ENCODE assay signal across 23 cellular contexts in genomic region chr1:30285461-30286050, GRCh38.
DNase-seq lines count a peak whose midpoint lies in the region; ATAC-seq and TF ChIP-seq lines count a peak whose summit lies in the region.
"Had no signal": no experiment of that assay in that cellular context is flagged by ENCODE, and none has a peak within 500 bp of the region (broad histone marks: within the 10 kb centered on the region; RNA-seq: fewer than 3 reads in every experiment).

No MANE protein-coding gene starts in this region.

- no peak overlapping the region for H2BK120ac ChIP-seq in neuronal stem cell (ENCODE audit: low read depth, low read length)

- H3K14ac ChIP-seq in neuronal stem cell (ENCODE audit: low read length), result no peak overlapping the region

- no peaks in the 10 kb centered on the region for H3K4me1 ChIP-seq in neuronal stem cell (ENCODE audit: control insufficient read depth in 2 of 2, insufficient read depth in 1 of 2, low read depth in 1 of 2, low read length in 2 of 2)
- H3K4me1 ChIP-seq: HAP-1 had no signal

- TF ChIP-seq CTCF in coronary artery (IDR thresholded peaks at IDR 0.05), result no peak

- no CpG with 5 or more reads among the region's 16 CpGs for WGBS in neuronal stem cell (ENCODE audit: extremely low coverage in 2 of 2, insufficient read length in 2 of 2, insufficient replicate concordance in 1 of 2), 2 donors

- H3K23ac ChIP-seq in neuronal stem cell (ENCODE audit: low read depth, low read length, poor library complexity), result no peak overlapping the region

- H3K27ac ChIP-seq in coronary artery (no peak overlapping the region), neuronal stem cell (replicated peaks; ENCODE audit: low read length) (no peak overlapping the region)
- H3K27ac ChIP-seq: PC-9, SJCRH30 had no signal

- peak overlapping the region; percentile 32 for H3K9ac ChIP-seq in neuronal stem cell (ENCODE audit: low read depth, low read length, poor library complexity)

- no peak for ATAC-seq in HG02970 (IDR thresholded peaks at IDR 0.05; ENCODE audit: low FRiP score, unreplicated experiment)
- ATAC-seq: Right ventricle myocardium inferior had no signal

- no peak overlapping the region for H3K4ac ChIP-seq in neuronal stem cell (ENCODE audit: low read length)

- H3K18ac ChIP-seq in neuronal stem cell (ENCODE audit: low read length), result no peak overlapping the region

- no peaks in the 10 kb centered on the region for H3K79me1 ChIP-seq in neuronal stem cell (ENCODE audit: low read depth, low read length)

- no peak overlapping the region for H2AK5ac ChIP-seq in neuronal stem cell (ENCODE audit: low read depth, low read length)

- H2AFZ ChIP-seq in neuronal stem cell (ENCODE audit: low read length), result no peak overlapping the region
- H2AFZ ChIP-seq: PC-9 had no signal

- no peak overlapping the region for H4K8ac ChIP-seq in neuronal stem cell (ENCODE audit: low read depth, low read length)

- no peak overlapping the region for H2BK12ac ChIP-seq in neuronal stem cell (ENCODE audit: low read length)

- no peaks in the 10 kb centered on the region for H3K27me3 ChIP-seq in neuronal stem cell (ENCODE audit: control insufficient read depth in 3 of 3, insufficient read depth in 3 of 3, low read depth in 1 of 3, low read length in 3 of 3)
- H3K27me3 ChIP-seq: MG63, SJCRH30 had no signal

- H2BK15ac ChIP-seq in neuronal stem cell (ENCODE audit: low read length), result no peak overlapping the region

- H3K4me2 ChIP-seq in neuronal stem cell (ENCODE audit: insufficient read depth, low read length, poor library complexity, severe bottlenecking), result no peak overlapping the region
- H3K4me2 ChIP-seq: PC-9 had no signal

- peak; percentile 28 for DNase-seq in activated effector memory CD4-positive, alpha-beta T cell treated with anti-CD3 and anti-CD28 coated beads, Interleukin-2, amount 50 U/mL, for 16 hours
- no peak for DNase-seq in activated effector memory CD4-positive, alpha-beta T cell treated with Interleukin-2 at 50 U/mL for 16 hours
- DNase-seq in coronary artery (ENCODE audit: low spot score) (peak; percentile 36), neuronal stem cell (ENCODE audit: low spot score) (no peak), kidney glomerular epithelial cell (lab: John Stamatoyannopoulos, UW) (no peak), DMS79 treated with DMSO at 0.1 percent for 48 hours (lab: John Stamatoyannopoulos, UW) (no peak)
- DNase-seq: CD4-positive, CD25-positive, alpha-beta regulatory T cell; DMS153; GOT3; HFFc6; KG1; MG63; NCI-H1105 treated with DMSO at 0.1 percent for 48 hours; NCI-H146; NCI-H1930; NCI-H2107; NCI-H524 treated with DMSO at 0.1 percent for 48 hours; NCI-H82; PC-9; SJCRH30 had no signal

- no peaks in the 10 kb centered on the region for H3K9me3 ChIP-seq in neuronal stem cell (replicated peaks in 1 of 2; ENCODE audit: control insufficient read depth in 2 of 2, insufficient read depth in 1 of 2, low read depth in 1 of 2, low read length in 2 of 2)
- H3K9me3 ChIP-seq: HAP-1, MG63, SJCRH30 had no signal

- H2BK5ac ChIP-seq in neuronal stem cell (ENCODE audit: low read length), result no peak overlapping the region

- H4K91ac ChIP-seq in neuronal stem cell (ENCODE audit: low read depth, low read length, poor library complexity), result no peak overlapping the region

- no peaks in the 10 kb centered on the region for H3K36me3 ChIP-seq in neuronal stem cell (replicated peaks in 1 of 2; ENCODE audit: control insufficient read depth in 2 of 2, insufficient read depth in 2 of 2, low read length in 2 of 2)
- H3K36me3 ChIP-seq: HAP-1, MG63, SJCRH30 had no signal

- no peak overlapping the region for H3K4me3 ChIP-seq in coronary artery
- no peak overlapping the region for H3K4me3 ChIP-seq in neuronal stem cell (ENCODE audit: low read length in 2 of 2)
- H3K4me3 ChIP-seq: HAP-1, MG63, PC-9, SJCRH30 had no signal

Comparison
In these comparisons a context has a peak if more than half of its experiments do, and no peak if none do; other contexts are left out.
1. DNase-seq: peak in activated effector memory CD4-positive, alpha-beta T cell treated with anti-CD3 and anti-CD28 coated beads, Interleukin-2, amount 50 U/mL, for 16 hours (single experiment) and coronary artery (single experiment); none in activated effector memory CD4-positive, alpha-beta T cell treated with Interleukin-2 at 50 U/mL for 16 hours (single experiment), neuronal stem cell (single experiment), kidney glomerular epithelial cell (single experiment) and DMS79 treated with DMSO at 0.1 percent for 48 hours (single experiment).